Comparison of ENCODE assay signal across 18 cellular contexts in genomic region chr1:62126595-62127290, GRCh38.
DNase-seq lines count a peak whose midpoint lies in the region; ATAC-seq and TF ChIP-seq lines count a peak whose summit lies in the region.
"Had no signal": no experiment of that assay in that cellular context is flagged by ENCODE, and none has a peak within 500 bp of the region (broad histone marks: within the 10 kb centered on the region; RNA-seq: fewer than 3 reads in every experiment).

No MANE protein-coding gene starts in this region.

- no peak for TF ChIP-seq CTCF in nephron progenitor cell (IDR thresholded peaks at IDR 0.05)

- no peak overlapping the region for H3K9ac ChIP-seq in HUES6 (ENCODE audit: low read length)
- H3K9ac ChIP-seq: GM23248 had no signal

- no peaks in the 10 kb centered on the region for H3K27me3 Mint-ChIP-seq in nephron progenitor cell (ENCODE audit: low read depth, poor library complexity)
- no peaks in the 10 kb centered on the region for H3K27me3 Mint-ChIP-seq in activated naive CD8-positive, alpha-beta T cell treated with anti-CD3 and anti-CD28 coated beads for 36 hours
- H3K27me3 Mint-ChIP-seq: CD4-positive, alpha-beta T cell; IgD-negative memory B cell had no signal

- H3K27me3 ChIP-seq in HUES6 (ENCODE audit: control insufficient read depth, insufficient read depth, low read length) = no peaks in the 10 kb centered on the region

- DNase-seq in islet precursor cell (peak; percentile 1), nephron progenitor cell (no peak), sciatic nerve (ENCODE audit: low spot score) (no peak), DMS79 (lab: John Stamatoyannopoulos, UW) (no peak)
- no peak for DNase-seq in stimulated activated effector memory CD8-positive, alpha-beta T cell treated with anti-CD3 and anti-CD28 coated beads, Interleukin-12 subunit alpha, Interleukin-12 subunit beta, amount 100 ng/mL, for 72 hours (ENCODE audit: low spot score in 2 of 2)
- DNase-seq in activated naive CD8-positive, alpha-beta T cell treated with anti-CD3 and anti-CD28 coated beads for 36 hours = no peak
- DNase-seq: AML-193; Caco-2; CD4-positive, alpha-beta T cell; GDM1; GM23248; HCEC 1CT; HFFc6 had no signal

- H3K4me3 ChIP-seq in HUES6 (ENCODE audit: low read depth, low read length) = no peak overlapping the region
- H3K4me3 ChIP-seq: GM23248 had no signal

- no peaks in the 10 kb centered on the region for H3K9me3 ChIP-seq in HUES6 (ENCODE audit: control insufficient read depth, insufficient read depth, low read depth, low read length)
- H3K9me3 ChIP-seq: Caco-2 had no signal

- peak overlapping the region; percentile 37 for H3K27ac Mint-ChIP-seq in nephron progenitor cell
- no peak overlapping the region for H3K27ac Mint-ChIP-seq in stimulated activated effector memory CD8-positive, alpha-beta T cell treated with anti-CD3 and anti-CD28 coated beads, Interleukin-12 subunit alpha, Interleukin-12 subunit beta, amount 100 ng/mL, for 72 hours
- H3K27ac Mint-ChIP-seq in activated naive CD8-positive, alpha-beta T cell treated with anti-CD3 and anti-CD28 coated beads for 36 hours = no peak overlapping the region
- H3K27ac Mint-ChIP-seq: CD4-positive, alpha-beta T cell; HFFc6; IgD-negative memory B cell had no signal

- ATAC-seq in sciatic nerve = no peak
- no peak for ATAC-seq in stimulated activated effector memory CD8-positive, alpha-beta T cell treated with anti-CD3 and anti-CD28 coated beads, Interleukin-12 subunit alpha, Interleukin-12 subunit beta, amount 100 ng/mL, for 72 hours
- ATAC-seq: HepG2 had no signal

- 0 out of 2 replicates have a peak overlapping the region, but pooled peaks have one; percentile 8 for H3K27ac ChIP-seq in HUES6 (ENCODE audit: low read depth, low read length)
- H3K27ac ChIP-seq: C4-2B, GM23248, HL-60 had no signal

- intact Hi-C loops in sciatic nerve (cut with DNase I) = no loop called here

- H3K9me3 Mint-ChIP-seq in nephron progenitor cell = no peaks in the 10 kb centered on the region
- H3K9me3 Mint-ChIP-seq in stimulated activated effector memory CD8-positive, alpha-beta T cell treated with anti-CD3 and anti-CD28 coated beads, Interleukin-12 subunit alpha, Interleukin-12 subunit beta, amount 100 ng/mL, for 72 hours = no peaks in the 10 kb centered on the region
- H3K9me3 Mint-ChIP-seq in activated naive CD8-positive, alpha-beta T cell treated with anti-CD3 and anti-CD28 coated beads for 36 hours = no peaks in the 10 kb centered on the region
- H3K9me3 Mint-ChIP-seq: CD4-positive, alpha-beta T cell; HFFc6; IgD-negative memory B cell had no signal

- no peak overlapping the region for H3K4me3 Mint-ChIP-seq in nephron progenitor cell
- no peak overlapping the region for H3K4me3 Mint-ChIP-seq in stimulated activated effector memory CD8-positive, alpha-beta T cell treated with anti-CD3 and anti-CD28 coated beads, Interleukin-12 subunit alpha, Interleukin-12 subunit beta, amount 100 ng/mL, for 72 hours
- H3K4me3 Mint-ChIP-seq in activated naive CD8-positive, alpha-beta T cell treated with anti-CD3 and anti-CD28 coated beads for 36 hours = no peak overlapping the region
- H3K4me3 Mint-ChIP-seq: CD4-positive, alpha-beta T cell; HFFc6; IgD-negative memory B cell had no signal

- peaks cover 12% of the 10 kb centered on the region for H3K4me1 Mint-ChIP-seq in nephron progenitor cell
- no peaks in the 10 kb centered on the region for H3K4me1 Mint-ChIP-seq in stimulated activated effector memory CD8-positive, alpha-beta T cell treated with anti-CD3 and anti-CD28 coated beads, Interleukin-12 subunit alpha, Interleukin-12 subunit beta, amount 100 ng/mL, for 72 hours
- no peaks in the 10 kb centered on the region for H3K4me1 Mint-ChIP-seq in activated naive CD8-positive, alpha-beta T cell treated with anti-CD3 and anti-CD28 coated beads for 36 hours
- H3K4me1 Mint-ChIP-seq: IgD-negative memory B cell had no signal

- H3K36me3 ChIP-seq in HUES6 (ENCODE audit: control insufficient read depth, insufficient read depth, low read length) = peaks cover 8% of the 10 kb centered on the region; the same call in 1 of the 2 replicates

- H3K36me3 Mint-ChIP-seq in nephron progenitor cell (ENCODE audit: low read depth) = no peaks in the 10 kb centered on the region
- peaks cover 7% of the 10 kb centered on the region for H3K36me3 Mint-ChIP-seq in stimulated activated effector memory CD8-positive, alpha-beta T cell treated with anti-CD3 and anti-CD28 coated beads, Interleukin-12 subunit alpha, Interleukin-12 subunit beta, amount 100 ng/mL, for 72 hours
- H3K36me3 Mint-ChIP-seq in activated naive CD8-positive, alpha-beta T cell treated with anti-CD3 and anti-CD28 coated beads for 36 hours = no peaks in the 10 kb centered on the region

- H3K4me1 ChIP-seq in HUES6 (ENCODE audit: control insufficient read depth, insufficient read depth, low read length) = no peaks in the 10 kb centered on the region; the same call in 1 of the 2 replicates
